9 cellular contexts compared by ENCODE assay signal in the genomic region with DNA sequence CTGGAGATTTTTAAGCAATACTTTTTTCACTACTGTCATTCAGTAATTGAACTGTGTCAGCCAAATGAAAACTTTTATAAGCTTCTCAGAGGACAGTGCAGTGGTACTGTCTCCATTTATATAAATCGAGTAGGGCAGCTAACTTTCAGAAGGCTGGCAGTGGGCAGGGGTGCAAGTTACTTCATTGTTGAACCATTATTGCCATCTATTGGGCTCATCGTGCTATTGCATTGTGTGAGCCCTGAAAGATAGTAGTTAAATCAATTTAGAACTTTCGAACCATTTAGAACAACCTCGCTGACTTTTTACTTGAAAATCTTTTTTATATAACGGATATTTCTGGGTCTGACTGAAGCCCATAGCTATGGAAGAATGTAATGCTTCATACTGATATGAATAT.
DNase-seq lines count a peak whose midpoint lies in the region; ATAC-seq and TF ChIP-seq lines count a peak whose summit lies in the region.
"Had no signal": no experiment of that assay in that cellular context is flagged by ENCODE, and none has a peak within 500 bp of the region (broad histone marks: within the 10 kb centered on the region; RNA-seq: fewer than 3 reads in every experiment).

No MANE protein-coding gene starts in this region.

- no peak overlapping the region for H3K14ac ChIP-seq in neuronal stem cell (ENCODE audit: low read length)

- H4K91ac ChIP-seq in neuronal stem cell (ENCODE audit: low read depth, low read length, poor library complexity): no peak overlapping the region

- H2BK120ac ChIP-seq in neuronal stem cell (ENCODE audit: low read depth, low read length): no peak overlapping the region

- H3K36me3 ChIP-seq in CD4-positive, alpha-beta memory T cell (ENCODE audit: insufficient read depth, low read length): no peaks in the 10 kb centered on the region
- H3K36me3 ChIP-seq in fibroblast of lung (ENCODE audit: control insufficient read depth, insufficient read depth, low read length): no peaks in the 10 kb centered on the region
- peaks cover 0 to 8% of the 10 kb centered on the region in 2 donors for H3K36me3 ChIP-seq in neuronal stem cell (replicated peaks in 1 of 2; ENCODE audit: control insufficient read depth in 2 of 2, insufficient read depth in 2 of 2, low read length in 2 of 2)

- no peak overlapping the region for H2BK5ac ChIP-seq in neuronal stem cell (ENCODE audit: low read length)

- no peak overlapping the region for H3K4me3 Mint-ChIP-seq in CD4-positive, alpha-beta memory T cell
- H3K4me3 Mint-ChIP-seq: IgD-negative memory B cell had no signal

- CTCF ChIA-PET in CD4-positive, alpha-beta memory T cell (lab: Charles Lee; ENCODE audit: partially characterized antibody): interaction anchor here (0.8 to 4.7 kb wide), 25 partner anchors 9 to 785 kb away, joined by 3 to 98 read pairs (median 7); a partner anchor contains a TSS

- POLR2A ChIA-PET in CD4-positive, alpha-beta memory T cell (lab: Charles Lee; ENCODE audit: partially characterized antibody): interaction anchor here (1.4 kb wide), 1 partner anchor 677 kb away, joined by 4 read pairs; no protein-coding TSS in a partner anchor

- H3K27ac ChIP-seq in CD4-positive, alpha-beta memory T cell (ENCODE audit: low read depth, low read length): no peak overlapping the region
- H3K27ac ChIP-seq in fibroblast of lung (ENCODE audit: insufficient read depth, low read length) (no peak overlapping the region), neuronal stem cell (replicated peaks; ENCODE audit: low read length) (no peak overlapping the region)

- H2AFZ ChIP-seq in fibroblast of lung (ENCODE audit: low read length): no peak overlapping the region
- H2AFZ ChIP-seq in neuronal stem cell (ENCODE audit: low read length): no peak overlapping the region

- peak in 4 of 5 donors; percentile 12 to 24 (median 14) for DNase-seq in CD4-positive, alpha-beta memory T cell
- peak; percentile 16 for DNase-seq in NCI-H1436 treated with DMSO at 0.1 percent for 48 hours (lab: John Stamatoyannopoulos, UW)
- DNase-seq in SW480 (ENCODE audit: low spot score): peak; percentile 62
- DNase-seq in fibroblast of lung (ENCODE audit: low read depth in 2 of 2): peak; percentile 49 to 73
- DNase-seq in neuronal stem cell (ENCODE audit: low spot score): peak; percentile 41
- DNase-seq in T-helper 9 cell: no peak
- no peak for DNase-seq in DMS79 treated with DMSO at 0.1 percent for 48 hours (lab: John Stamatoyannopoulos, UW)

- peak; percentile 79 to 83 for TF ChIP-seq CTCF in fibroblast of lung (conservative IDR thresholded peaks at IDR 0.05 in 1 of 2, IDR thresholded peaks at IDR 0.05 in 1 of 2; ENCODE audit: low read depth in 1 of 2, low read length in 2 of 2)

- H3K27ac Mint-ChIP-seq in CD4-positive, alpha-beta memory T cell: no peak overlapping the region
- H3K27ac Mint-ChIP-seq: IgD-negative memory B cell had no signal

- H3K18ac ChIP-seq in neuronal stem cell (ENCODE audit: low read length): no peak overlapping the region

- H3K27me3 Mint-ChIP-seq in CD4-positive, alpha-beta memory T cell: no peaks in the 10 kb centered on the region

- H3K23ac ChIP-seq in neuronal stem cell (ENCODE audit: low read depth, low read length, poor library complexity): no peak overlapping the region

- no peak overlapping the region for H3K9ac ChIP-seq in fibroblast of lung (ENCODE audit: insufficient read depth, low read length)
- no peak overlapping the region for H3K9ac ChIP-seq in neuronal stem cell (ENCODE audit: low read depth, low read length, poor library complexity)

- H3K4me1 Mint-ChIP-seq in CD4-positive, alpha-beta memory T cell: no peaks in the 10 kb centered on the region
- H3K4me1 Mint-ChIP-seq: IgD-negative memory B cell had no signal

- H3K9me3 ChIP-seq in CD4-positive, alpha-beta memory T cell (ENCODE audit: control insufficient read depth in 1 of 2, low read length in 2 of 2): no peaks in the 10 kb centered on the region
- H3K9me3 ChIP-seq in fibroblast of lung (ENCODE audit: control insufficient read depth, insufficient read depth, low read depth, low read length) (no peaks in the 10 kb centered on the region), neuronal stem cell (replicated peaks in 1 of 2; ENCODE audit: control insufficient read depth in 2 of 2, insufficient read depth in 1 of 2, low read depth in 1 of 2, low read length in 2 of 2) (peaks cover 0 to 2% of the 10 kb centered on the region in 2 donors)

- no peak overlapping the region for H4K8ac ChIP-seq in neuronal stem cell (ENCODE audit: low read depth, low read length)

- H3K79me1 ChIP-seq in neuronal stem cell (ENCODE audit: low read depth, low read length): no peaks in the 10 kb centered on the region

- H3K4me3 ChIP-seq in CD4-positive, alpha-beta memory T cell (ENCODE audit: low read length in 2 of 2): no peak overlapping the region
- H3K4me3 ChIP-seq in fibroblast of lung (replicated peaks in 1 of 4; ENCODE audit: control extremely low read depth in 1 of 4, insufficient read depth in 1 of 4, low read depth in 3 of 4, low read length in 4 of 4) (no peak overlapping the region), neuronal stem cell (ENCODE audit: low read length in 2 of 2) (no peak overlapping the region)

- H3K4me1 ChIP-seq in CD4-positive, alpha-beta memory T cell (ENCODE audit: insufficient read depth, low read length): no peaks in the 10 kb centered on the region
- no peaks in the 10 kb centered on the region for H3K4me1 ChIP-seq in fibroblast of lung (ENCODE audit: control insufficient read depth, extremely low read depth, insufficient read depth, low read length)
- no peaks in the 10 kb centered on the region for H3K4me1 ChIP-seq in neuronal stem cell (ENCODE audit: control insufficient read depth in 2 of 2, insufficient read depth in 1 of 2, low read depth in 1 of 2, low read length in 2 of 2)

- H2BK15ac ChIP-seq in neuronal stem cell (ENCODE audit: low read length): no peak overlapping the region

- H3K79me2 ChIP-seq in fibroblast of lung (ENCODE audit: control insufficient read depth, insufficient read depth, low read length): no peaks in the 10 kb centered on the region

- no peak overlapping the region for H2BK12ac ChIP-seq in neuronal stem cell (ENCODE audit: low read length)

- H4K20me1 ChIP-seq in fibroblast of lung (ENCODE audit: control insufficient read depth, extremely low read depth, insufficient read depth, low read length): no peaks in the 10 kb centered on the region

- no peak overlapping the region for H2AK5ac ChIP-seq in neuronal stem cell (ENCODE audit: low read depth, low read length)

- WGBS in neuronal stem cell (ENCODE audit: extremely low coverage in 2 of 2, insufficient read length in 2 of 2, insufficient replicate concordance in 1 of 2), 2 donors: no CpG with 5 or more reads among the region's 5 CpGs

- intact Hi-C loops in CD4-positive, alpha-beta memory T cell (cut with micrococcal nuclease): loop anchor here (2.0 to 5.0 kb wide), 3 partner anchors 414 to 1894 kb away; no protein-coding TSS in a partner anchor

- no peaks in the 10 kb centered on the region for H3K9me3 Mint-ChIP-seq in CD4-positive, alpha-beta memory T cell
- H3K9me3 Mint-ChIP-seq: IgD-negative memory B cell had no signal

- peaks cover 0 to 7% of the 10 kb centered on the region in 2 donors for H3K36me3 Mint-ChIP-seq in CD4-positive, alpha-beta memory T cell
- H3K36me3 Mint-ChIP-seq: IgD-negative memory B cell had no signal

- ATAC-seq in GM21367 (IDR thresholded peaks at IDR 0.05; ENCODE audit: unreplicated experiment): peak; percentile 64

- H3K4ac ChIP-seq in neuronal stem cell (ENCODE audit: low read length): no peak overlapping the region

- no peaks in the 10 kb centered on the region for H3K27me3 ChIP-seq in CD4-positive, alpha-beta memory T cell (ENCODE audit: insufficient read depth, low read length)
- H3K27me3 ChIP-seq in fibroblast of lung (ENCODE audit: control insufficient read depth, insufficient read depth, low read length) (no peaks in the 10 kb centered on the region), neuronal stem cell (ENCODE audit: control insufficient read depth in 3 of 3, insufficient read depth in 3 of 3, low read depth in 1 of 3, low read length in 3 of 3) (no peaks in the 10 kb centered on the region)

- H3K4me2 ChIP-seq in fibroblast of lung (ENCODE audit: extremely low read depth, insufficient read depth, low read length) (no peak overlapping the region), neuronal stem cell (ENCODE audit: insufficient read depth, low read length, poor library complexity, severe bottlenecking) (no peak overlapping the region)

Comparison
In these comparisons a context has a peak if more than half of its experiments do, and no peak if none do; other contexts are left out.
1. DNase-seq: peak in CD4-positive, alpha-beta memory T cell (4 of 5), NCI-H1436 treated with DMSO at 0.1 percent for 48 hours (single experiment), SW480 (single experiment), fibroblast of lung (2 of 2) and neuronal stem cell (single experiment); none in T-helper 9 cell (single experiment) and DMS79 treated with DMSO at 0.1 percent for 48 hours (single experiment).